Comparison of ENCODE assay signal across 19 cellular contexts in the genomic region with DNA sequence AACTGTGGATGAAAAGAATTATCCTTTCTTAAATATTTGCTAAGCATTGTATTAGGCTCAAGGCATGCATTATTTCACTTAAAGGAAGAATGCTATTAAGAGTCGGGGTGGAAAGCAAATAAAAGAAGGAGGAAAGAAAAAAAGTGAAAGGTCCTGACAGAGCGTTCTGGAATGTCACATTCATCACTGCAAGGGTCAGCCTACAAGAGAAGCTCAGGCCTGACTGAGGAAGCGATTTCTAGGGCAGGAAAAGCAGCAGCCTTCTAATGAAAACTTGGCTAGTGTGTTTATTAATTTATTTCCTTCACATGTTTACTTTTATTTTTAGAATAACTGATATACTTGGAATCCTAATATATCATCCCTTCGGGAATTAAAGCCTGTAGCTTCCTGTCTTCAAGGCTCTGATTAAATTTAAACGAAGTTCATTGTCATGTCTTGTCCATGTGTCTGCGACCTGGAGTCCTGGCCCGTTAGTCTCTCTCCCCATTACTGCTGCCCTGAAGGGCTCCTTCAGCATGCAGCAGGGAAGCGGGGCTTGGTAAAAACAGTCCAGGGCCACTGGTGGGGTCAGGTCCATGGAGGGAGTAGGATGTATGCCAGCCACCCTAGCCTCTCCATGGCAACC.
"Had no signal": no experiment of that assay in that cellular context is flagged by ENCODE, and none has a peak within 500 bp of the region (broad histone marks: within the 10 kb centered on the region; RNA-seq: fewer than 3 reads in every experiment).

No MANE protein-coding gene starts in this region.

- ATAC-seq: naive thymus-derived CD4-positive, alpha-beta T cell had no signal

- H3K9me3 Mint-ChIP-seq: activated naive CD4-positive, alpha-beta T cell treated with anti-CD3 and anti-CD28 coated beads for 36 hours; activated T-helper 2 cell treated with anti-CD3 and anti-CD28 coated beads, Interferon-gamma antibody, Interleukin-2, Interleukin-4, amounts not matched to agents 10 μg/mL and 5 μg/mL and 100 μg/mL, durations not matched to agents 14 hours and 24 hours and 36 hours; endodermal cell; stimulated activated naive CD8-positive, alpha-beta T cell treated with anti-CD3 and anti-CD28 coated beads, Interleukin-15, Interleukin-2, amounts not matched to agents 100 ng/mL and 50 ng/mL, for 24 hours; type B pancreatic cell had no signal

- FAIRE-seq: small intestine had no signal

- DNase-seq: activated CD4-positive, alpha-beta T cell treated with anti-CD3 and anti-CD28 coated beads for 1 hour; activated CD4-positive, alpha-beta T cell treated with anti-CD3 and anti-CD28 coated beads, Interleukin-2, amount 50 U/mL, for 4 hours; activated naive CD4-positive, alpha-beta T cell treated with anti-CD3 and anti-CD28 coated beads for 36 hours; dorsolateral prefrontal cortex; endodermal cell; esophagus squamous epithelium; hippocampal formation; mucosa of descending colon; naive thymus-derived CD4-positive, alpha-beta T cell; small intestine; stimulated activated CD4-positive, alpha-beta T cell treated with anti-CD3 and anti-CD28 coated beads, Interleukin-4, amount 100 ng/mL, for 24 hours; stimulated activated CD8-positive, alpha-beta memory T cell treated with anti-CD3 and anti-CD28 coated beads, Interleukin-4, amount 100 ng/mL, for 48 hours had no signal

- H3K4me1 ChIP-seq: ascending aorta, esophagus squamous epithelium, suprapubic skin had no signal

- H3K36me3 ChIP-seq: ascending aorta, cardiac muscle cell, esophagus squamous epithelium, neutrophil, suprapubic skin had no signal

- H3K4me3 ChIP-seq: ascending aorta, cardiac muscle cell, dorsolateral prefrontal cortex, esophagus squamous epithelium, mucosa of descending colon, suprapubic skin had no signal

- H3K4me1 Mint-ChIP-seq: naive thymus-derived CD4-positive, alpha-beta T cell had no signal

- H3K27me3 Mint-ChIP-seq: stimulated activated naive CD8-positive, alpha-beta T cell treated with anti-CD3 and anti-CD28 coated beads, Interleukin-15, Interleukin-2, amounts not matched to agents 100 ng/mL and 50 ng/mL, for 24 hours had no signal

- H3K9me3 ChIP-seq: ascending aorta, esophagus squamous epithelium, mucosa of descending colon, neutrophil had no signal

- H3K27ac Mint-ChIP-seq: activated naive CD4-positive, alpha-beta T cell treated with anti-CD3 and anti-CD28 coated beads for 36 hours; activated T-helper 2 cell treated with anti-CD3 and anti-CD28 coated beads, Interferon-gamma antibody, Interleukin-2, Interleukin-4, amounts not matched to agents 10 μg/mL and 5 μg/mL and 100 μg/mL, durations not matched to agents 14 hours and 24 hours and 36 hours; endodermal cell; naive thymus-derived CD4-positive, alpha-beta T cell; stimulated activated naive CD8-positive, alpha-beta T cell treated with anti-CD3 and anti-CD28 coated beads, Interleukin-15, Interleukin-2, amounts not matched to agents 100 ng/mL and 50 ng/mL, for 24 hours; type B pancreatic cell had no signal

- H3K27me3 ChIP-seq: ascending aorta, cardiac muscle cell, dorsolateral prefrontal cortex, esophagus squamous epithelium, neutrophil, suprapubic skin had no signal

- H3K4me3 Mint-ChIP-seq: activated naive CD4-positive, alpha-beta T cell treated with anti-CD3 and anti-CD28 coated beads for 36 hours; endodermal cell; naive thymus-derived CD4-positive, alpha-beta T cell; stimulated activated naive CD8-positive, alpha-beta T cell treated with anti-CD3 and anti-CD28 coated beads, Interleukin-15, Interleukin-2, amounts not matched to agents 100 ng/mL and 50 ng/mL, for 24 hours; type B pancreatic cell had no signal

- H3K27ac ChIP-seq: ascending aorta, cardiac muscle cell, dorsolateral prefrontal cortex, esophagus squamous epithelium, neutrophil, suprapubic skin had no signal

- H3K36me3 Mint-ChIP-seq: naive thymus-derived CD4-positive, alpha-beta T cell; type B pancreatic cell had no signal
